In genomic region chr10:44977287-44978212, GRCh38 we compare ENCODE assay signal across 1 cellular context.
TF ChIP-seq lines count a peak whose summit lies in the region.

No MANE protein-coding gene starts in this region.

TF ChIP-seq in HepG2, 621 proteins besides CTCF, POLR2A, EP300 and RAD21 (continued from another document and continues in another):
- TF ChIP-seq KIAA2018 (CRISPR knock-in tag; IDR thresholded peaks at IDR 0.05; ENCODE audit: borderline replicate concordance) (no peak), ATRX (CRISPR knock-in tag; IDR thresholded peaks at IDR 0.05; ENCODE audit: borderline replicate concordance) (no peak), ERF (CRISPR knock-in tag; IDR thresholded peaks at IDR 0.05) (no peak), MED1 (CRISPR knock-in tag; IDR thresholded peaks at IDR 0.05) (no peak; the same call in 1 of the 2 replicates), FOXA3 (CRISPR knock-in tag; IDR thresholded peaks at IDR 0.05) (0 out of 2 replicates have a peak, but pooled peaks have one; percentile 9), CBX2 (IDR thresholded peaks at IDR 0.05; ENCODE audit: low read depth, low read length) (no peak), CBX2 (CRISPR knock-in tag; IDR thresholded peaks at IDR 0.05; ENCODE audit: low read depth) (no peak), RERE (CRISPR knock-in tag; IDR thresholded peaks at IDR 0.05; ENCODE audit: low read depth) (0 out of 2 replicates have a peak, but pooled peaks have one; percentile 5), ZNF350 (CRISPR knock-in tag; IDR thresholded peaks at IDR 0.05; ENCODE audit: borderline replicate concordance, low read depth) (peak; percentile 16; the same call in 1 of the 2 replicates), SNRNP70 (IDR thresholded peaks at IDR 0.05; ENCODE audit: low read depth, low read length) (no peak), ADNP (CRISPR knock-in tag; IDR thresholded peaks at IDR 0.05) (no peak), MED8 (CRISPR knock-in tag; IDR thresholded peaks at IDR 0.05; ENCODE audit: insufficient replicate concordance) (no peak), ZNF850 (CRISPR knock-in tag; conservative IDR thresholded peaks at IDR 0.05) (no peak), ZNF280B (CRISPR knock-in tag; IDR thresholded peaks at IDR 0.05; ENCODE audit: borderline replicate concordance) (peak; percentile 32; the same call in 1 of the 2 replicates), ZNF510 (CRISPR knock-in tag; IDR thresholded peaks at IDR 0.05; ENCODE audit: low read depth) (0 out of 2 replicates have a peak, but pooled peaks have one; percentile 6), NCOA5 (CRISPR knock-in tag; IDR thresholded peaks at IDR 0.05) (no peak), ZNF367 (CRISPR knock-in tag; IDR thresholded peaks at IDR 0.05; ENCODE audit: borderline replicate concordance) (no peak), ZGPAT (CRISPR knock-in tag; IDR thresholded peaks at IDR 0.05) (peak; percentile 41; the same call in 1 of the 2 replicates), ZNF879 (CRISPR knock-in tag; IDR thresholded peaks at IDR 0.05) (peak; percentile 49; the same call in 1 of the 2 replicates), SKIL (CRISPR knock-in tag; IDR thresholded peaks at IDR 0.05; ENCODE audit: borderline replicate concordance) (no peak), ZNF687 (CRISPR knock-in tag; IDR thresholded peaks at IDR 0.05) (peak; percentile 72; the same call in 1 of the 2 replicates), IRF9 (CRISPR knock-in tag; IDR thresholded peaks at IDR 0.05; ENCODE audit: borderline replicate concordance) (peak; percentile 11; the same call in 1 of the 2 replicates), ZNF878 (CRISPR knock-in tag; IDR thresholded peaks at IDR 0.05) (no peak; the same call in 1 of the 2 replicates), ELF4 (CRISPR knock-in tag; IDR thresholded peaks at IDR 0.05; ENCODE audit: borderline replicate concordance) (peak; percentile 62; the same call in 1 of the 2 replicates), ZNF33A (CRISPR knock-in tag; IDR thresholded peaks at IDR 0.05; ENCODE audit: borderline replicate concordance) (peak; percentile 32; the same call in 1 of the 2 replicates), NFYC (CRISPR knock-in tag; IDR thresholded peaks at IDR 0.05) (no peak)
